In the genomic region with DNA sequence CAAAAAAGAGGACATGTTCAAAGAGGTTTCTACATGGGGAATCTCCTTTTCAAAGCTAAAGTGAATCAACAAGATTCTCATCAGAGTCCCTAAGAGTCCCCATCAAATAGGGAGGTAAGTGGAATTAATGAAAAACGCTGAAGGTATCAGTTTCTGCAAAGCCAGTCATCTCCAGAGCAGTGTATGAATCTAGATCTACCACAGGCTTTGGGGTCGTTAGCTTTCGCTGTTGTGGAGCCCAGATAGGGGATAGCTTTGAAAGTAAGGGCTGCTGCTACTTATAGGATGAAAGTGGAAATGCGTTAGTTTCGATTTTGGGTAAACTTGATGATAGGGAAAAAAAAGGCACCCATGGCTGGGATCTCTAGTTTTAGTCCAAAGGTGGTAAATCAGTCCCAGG, we compare ENCODE assay signal across 34 cellular contexts.
"Had no signal": no experiment of that assay in that cellular context is flagged by ENCODE, and none has a peak within 500 bp of the region (broad histone marks: within the 10 kb centered on the region; RNA-seq: fewer than 3 reads in every experiment).

No MANE protein-coding gene starts in this region.

- H3K27me3 Mint-ChIP-seq: activated B cell treated with CpG ODN at 0.5 μM for 24 hours; activated CD4-positive, alpha-beta memory T cell treated with anti-CD3 and anti-CD28 coated beads for 36 hours; activated CD4-positive, alpha-beta T cell treated with anti-CD3 and anti-CD28 coated beads, Interleukin-2, amount 10 ng/mL, durations not matched to agents 24 days and 14 days; activated CD8-positive, alpha-beta T cell treated with anti-CD3 and anti-CD28 coated beads for 36 hours; activated naive CD8-positive, alpha-beta T cell treated with anti-CD3 and anti-CD28 coated beads for 36 hours; activated T-helper 17 cell treated with anti-CD3 and anti-CD28 coated beads, Interleukin-2, amount 50 U/mL, for 72 hours had no signal

- ATAC-seq: activated CD8-positive, alpha-beta T cell treated with anti-CD3 and anti-CD28 coated beads for 36 hours; activated T-helper 17 cell treated with anti-CD3 and anti-CD28 coated beads, Interleukin-2, amount 50 U/mL, for 72 hours; body of pancreas had no signal

- H3K27ac ChIP-seq: adrenal gland, body of pancreas, brain microvascular endothelial cell, breast epithelium, VCaP had no signal

- H3K4me3 ChIP-seq: adrenal gland, body of pancreas, breast epithelium had no signal

- H3K36me3 ChIP-seq: adrenal gland, brain microvascular endothelial cell, breast epithelium had no signal

- H3K9me3 ChIP-seq: adrenal gland, body of pancreas, breast epithelium had no signal

- H3K36me3 Mint-ChIP-seq: activated CD4-positive, alpha-beta memory T cell treated with anti-CD3 and anti-CD28 coated beads for 36 hours; activated naive CD8-positive, alpha-beta T cell treated with anti-CD3 and anti-CD28 coated beads for 36 hours had no signal

- H3K4me1 ChIP-seq: adrenal gland, breast epithelium had no signal

- H3K9me3 Mint-ChIP-seq: activated B cell treated with CpG ODN at 0.5 μM for 24 hours; activated CD8-positive, alpha-beta T cell treated with anti-CD3 and anti-CD28 coated beads for 36 hours; activated naive CD8-positive, alpha-beta T cell treated with anti-CD3 and anti-CD28 coated beads for 36 hours had no signal

- H3K4me1 Mint-ChIP-seq: activated B cell treated with CpG ODN at 0.5 μM for 24 hours; activated naive CD8-positive, alpha-beta T cell treated with anti-CD3 and anti-CD28 coated beads for 36 hours; activated T-helper 17 cell treated with anti-CD3 and anti-CD28 coated beads, Interleukin-2, amount 50 U/mL, for 72 hours had no signal

- H3K27me3 ChIP-seq: adrenal gland, body of pancreas, brain microvascular endothelial cell, breast epithelium had no signal

- H3K27ac Mint-ChIP-seq: activated B cell treated with CpG ODN at 0.5 μM for 24 hours; activated CD4-positive, alpha-beta memory T cell treated with anti-CD3 and anti-CD28 coated beads for 36 hours; activated CD4-positive, alpha-beta T cell treated with anti-CD3 and anti-CD28 coated beads, Interleukin-2, amount 10 ng/mL, durations not matched to agents 24 days and 14 days; activated CD8-positive, alpha-beta T cell treated with anti-CD3 and anti-CD28 coated beads for 36 hours; activated naive CD4-positive, alpha-beta T cell treated with anti-CD3 and anti-CD28 coated beads for 36 hours; activated naive CD4-positive, alpha-beta T cell treated with anti-CD3 and anti-CD28 coated beads, Interleukin-2, amount 50 U/mL, for 72 hours; activated naive CD8-positive, alpha-beta T cell treated with anti-CD3 and anti-CD28 coated beads for 36 hours; activated T-cell treated with anti-CD3 and anti-CD28 coated beads, Interleukin-2, amount 50 U/mL, for 72 hours; activated T-helper 1 cell treated with anti-CD3 and anti-CD28 coated beads, Interleukin-12 subunit alpha, Interleukin-12 subunit beta, Interleukin-2, Interleukin-4 antibody, amounts not matched to agents 30 ng/mL and 10 ng/mL and 1 ng/mL, durations not matched to agents 14 hours and 24 hours and 36 hours; activated T-helper 17 cell treated with anti-CD3 and anti-CD28 coated beads, Interleukin-2, amount 50 U/mL, for 72 hours; T-helper 1 cell treated with Interleukin-12 subunit alpha and Interleukin-12 subunit beta and Interleukin-4 antibody, amounts not matched to agents 30 μg/mL and 1 μg/mL, for 36 hours; T-helper 2 cell treated with Interferon-gamma antibody and Interleukin-4, amounts not matched to agents 5 μg/mL and 100 μg/mL, for 36 hours had no signal

- DNase-seq: activated B cell treated with CpG ODN at 0.5 μM for 24 hours; activated CD4-positive, alpha-beta memory T cell treated with anti-CD3 and anti-CD28 coated beads for 36 hours; activated CD4-positive, alpha-beta T cell treated with anti-CD3 and anti-CD28 coated beads for 4 hours; activated CD4-positive, alpha-beta T cell treated with anti-CD3 and anti-CD28 coated beads, Interleukin-2, amount 10 ng/mL, durations not matched to agents 24 days and 14 days; activated CD4-positive, alpha-beta T cell treated with anti-CD3 and anti-CD28 coated beads, Interleukin-2, amount 50 U/mL, for 1 hour; activated CD4-positive, alpha-beta T cell treated with anti-CD3 and anti-CD28 coated beads, Interleukin-2, amount 50 U/mL, for 4 hours; activated CD4-positive, CD25-positive, alpha-beta regulatory T cell treated with anti-CD3 and anti-CD28 coated beads, Interleukin-2, amount 50 U/mL, for 72 hours; activated CD8-positive, alpha-beta memory T cell treated with anti-CD3 and anti-CD28 coated beads, Interleukin-2, amount 50 U/mL, for 4 hours; activated CD8-positive, alpha-beta T cell treated with anti-CD3 and anti-CD28 coated beads for 36 hours; activated effector memory CD4-positive, alpha-beta T cell treated with anti-CD3 and anti-CD28 coated beads, Interleukin-2, amount 50 U/mL, for 16 hours; activated gamma-delta T cell treated with Interleukin-2 at 50 U/mL for 16 hours; activated naive CD4-positive, alpha-beta T cell; activated naive CD4-positive, alpha-beta T cell treated with anti-CD3 and anti-CD28 coated beads for 36 hours; activated naive CD4-positive, alpha-beta T cell treated with anti-CD3 and anti-CD28 coated beads, Interleukin-2, amount 50 U/mL, for 16 hours; activated naive CD8-positive, alpha-beta T cell treated with anti-CD3 and anti-CD28 coated beads for 36 hours; activated T-cell treated with anti-CD3 and anti-CD28 coated beads for 4 hours; activated T-cell treated with anti-CD3 and anti-CD28 coated beads, Interleukin-2, amount 50 U/mL, for 1 hour; activated T-cell treated with anti-CD3 and anti-CD28 coated beads, Interleukin-2, amount 50 U/mL, for 72 hours; adrenal gland; amniotic stem cell; aorta; body of pancreas; brain microvascular endothelial cell; central memory CD4-positive, alpha-beta T cell; T-helper 1 cell; T-helper 2 cell; T-helper 9 cell had no signal

- H3K4me3 Mint-ChIP-seq: activated B cell treated with CpG ODN at 0.5 μM for 24 hours; activated CD4-positive, alpha-beta memory T cell treated with anti-CD3 and anti-CD28 coated beads for 36 hours; activated CD4-positive, alpha-beta T cell treated with anti-CD3 and anti-CD28 coated beads, Interleukin-2, amount 10 ng/mL, durations not matched to agents 24 days and 14 days; activated CD8-positive, alpha-beta T cell treated with anti-CD3 and anti-CD28 coated beads for 36 hours; activated naive CD4-positive, alpha-beta T cell treated with anti-CD3 and anti-CD28 coated beads for 36 hours; activated naive CD8-positive, alpha-beta T cell treated with anti-CD3 and anti-CD28 coated beads for 36 hours; activated T-cell treated with anti-CD3 and anti-CD28 coated beads, Interleukin-2, amount 50 U/mL, for 72 hours; activated T-helper 1 cell treated with anti-CD3 and anti-CD28 coated beads, Interleukin-12 subunit alpha, Interleukin-12 subunit beta, Interleukin-2, Interleukin-4 antibody, amounts not matched to agents 30 ng/mL and 10 ng/mL and 1 ng/mL, durations not matched to agents 14 hours and 24 hours and 36 hours; activated T-helper 17 cell treated with anti-CD3 and anti-CD28 coated beads, Interleukin-2, amount 50 U/mL, for 72 hours; T-helper 1 cell treated with Interleukin-12 subunit alpha and Interleukin-12 subunit beta and Interleukin-4 antibody, amounts not matched to agents 30 μg/mL and 1 μg/mL, for 36 hours; T-helper 2 cell treated with Interferon-gamma antibody and Interleukin-4, amounts not matched to agents 5 μg/mL and 100 μg/mL, for 36 hours had no signal
